Comparison of ENCODE assay signal across 20 cellular contexts in the genomic region with DNA sequence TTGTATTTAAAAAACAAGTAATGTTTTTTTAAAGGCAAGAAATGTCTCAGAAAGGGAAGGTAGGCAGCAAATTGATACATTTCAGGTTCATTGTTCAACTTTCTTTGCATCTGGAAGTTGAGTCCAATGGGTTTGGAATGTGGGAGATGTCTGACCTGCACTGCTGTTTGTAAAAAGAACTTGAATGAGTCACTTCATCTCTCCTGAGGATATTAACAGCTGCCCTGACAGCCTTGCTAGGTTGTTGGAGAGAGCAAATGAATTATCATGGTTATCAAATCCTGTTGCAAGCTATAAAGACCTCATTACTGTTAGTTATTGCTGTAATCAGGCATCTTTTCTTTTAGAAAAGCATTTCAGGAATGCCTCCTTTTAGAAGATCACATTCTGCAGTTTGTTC. TPM values are rescaled to one million over a fixed set of nuclear protein-coding genes. Genes with fewer than 3 reads are reported as not detected.
DNase-seq lines count a peak whose midpoint lies in the region; ATAC-seq and TF ChIP-seq lines count a peak whose summit lies in the region.
"Had no signal": no experiment of that assay in that cellular context is flagged by ENCODE, and none has a peak within 500 bp of the region (broad histone marks: within the 10 kb centered on the region; RNA-seq: fewer than 3 reads in every experiment).

No MANE protein-coding gene starts in this region.

- TF ChIP-seq CTCF in IMR-90 (conservative IDR thresholded peaks at IDR 0.05; ENCODE audit: low read depth, low read length) (no peak), RWPE2 (IDR thresholded peaks at IDR 0.05; ENCODE audit: poor library complexity, severe bottlenecking) (no peak)

- H3K9ac ChIP-seq in IMR-90 (ENCODE audit: low read depth, low read length) = no peak overlapping the region
- H3K9ac ChIP-seq: BLaER1 treated with 17β-estradiol and CSF1 and Interleukin-3, amounts not matched to agents 10 nM and 100 nM had no signal

- no peak overlapping the region for H3K4me2 ChIP-seq in IMR-90 (ENCODE audit: low read depth, low read length)
- H3K4me2 ChIP-seq: BLaER1 treated with 17β-estradiol and CSF1 and Interleukin-3, amounts not matched to agents 10 nM and 100 nM had no signal

- H3K4me1 ChIP-seq in IMR-90 (ENCODE audit: control insufficient read depth, insufficient read depth, low read length) (no peaks in the 10 kb centered on the region), RWPE2 (ENCODE audit: insufficient read depth, poor library complexity, severe bottlenecking) (no peaks in the 10 kb centered on the region)
- H3K4me1 ChIP-seq: BLaER1 treated with 17β-estradiol and CSF1 and Interleukin-3, amounts not matched to agents 10 nM and 100 nM had no signal

- no peak overlapping the region for H2BK120ac ChIP-seq in IMR-90 (ENCODE audit: low read depth, low read length)

- POLR2A ChIA-PET in IMR-90 (lab: Charles Lee; ENCODE audit: unreplicated experiment) = no interaction called here

- CTCF ChIA-PET in IMR-90 (lab: Yijun Ruan, JAX) = no interaction called here

- H2BK20ac ChIP-seq in IMR-90 (ENCODE audit: low read depth, low read length) = no peak overlapping the region

- H2BK15ac ChIP-seq in IMR-90 (ENCODE audit: low read depth, low read length) = no peak overlapping the region

- H3K56ac ChIP-seq in IMR-90 (ENCODE audit: extremely low read depth, insufficient read depth, low read length) = no peak overlapping the region

- intact Hi-C loops in IMR-90 (cut with micrococcal nuclease) = no loop called here

- no TSS peak for BruUV-seq in IMR-90 (replicated peaks; lab: Mats Ljungman, UMichigan)

- no peak overlapping the region for H2AK9ac ChIP-seq in IMR-90 (replicated peaks; ENCODE audit: low read depth, low read length, poor library complexity)

- no peaks in the 10 kb centered on the region for H3K9me1 ChIP-seq in IMR-90 (ENCODE audit: insufficient read depth, low read length)

- H3K27me3 ChIP-seq in IMR-90 (ENCODE audit: control insufficient read depth, insufficient read depth, low read length) (no peaks in the 10 kb centered on the region), RWPE2 (ENCODE audit: insufficient read depth, poor library complexity, severe bottlenecking) (no peaks in the 10 kb centered on the region)
- H3K27me3 ChIP-seq: BLaER1 treated with 17β-estradiol and CSF1 and Interleukin-3, amounts not matched to agents 10 nM and 100 nM; MG63 had no signal

- no peak overlapping the region for H3K14ac ChIP-seq in IMR-90 (replicated peaks; ENCODE audit: low read depth, low read length)

- H3K79me1 ChIP-seq in IMR-90 (ENCODE audit: low read depth in 1 of 2, low read length in 2 of 2) = no peaks in the 10 kb centered on the region

- H3K4ac ChIP-seq in IMR-90 (ENCODE audit: low read depth, low read length) = no peak overlapping the region

- no peak overlapping the region for H3K27ac ChIP-seq in IMR-90 (ENCODE audit: insufficient read depth, low read length)
- no peak overlapping the region for H3K27ac ChIP-seq in RWPE2 (ENCODE audit: poor library complexity, severe bottlenecking)
- H3K27ac ChIP-seq: BLaER1 treated with 17β-estradiol and CSF1 and Interleukin-3, amounts not matched to agents 10 nM and 100 nM; HL-60 had no signal

- no peak overlapping the region for H4K91ac ChIP-seq in IMR-90 (ENCODE audit: insufficient read depth, low read depth, low read length)

- in situ Hi-C loops in IMR-90 (cut with MboI; ENCODE audit: low sequenced_read_pairs) = no loop called here

- no peak overlapping the region for H3K18ac ChIP-seq in IMR-90 (ENCODE audit: low read depth, low read length)

- dilution Hi-C loops in IMR-90 (cut with HindIII; ENCODE audit: low sequenced_read_pairs, unreplicated experiment) = no loop called here

- no peak overlapping the region for H2BK5ac ChIP-seq in IMR-90 (ENCODE audit: low read depth, low read length, poor library complexity, severe bottlenecking)

- TF ChIP-seq POLR2A in IMR-90 (IDR thresholded peaks at IDR 0.05; ENCODE audit: low read depth, low read length) = no peak

- no peak overlapping the region for H2AK5ac ChIP-seq in IMR-90 (ENCODE audit: low read depth, low read length)

- no peak for TF ChIP-seq RAD21 in IMR-90 (IDR thresholded peaks at IDR 0.05; ENCODE audit: low read length)

- H4K20me1 ChIP-seq in IMR-90 (ENCODE audit: insufficient read depth, low read length) = no peaks in the 10 kb centered on the region
- H4K20me1 ChIP-seq: BLaER1 treated with 17β-estradiol and CSF1 and Interleukin-3, amounts not matched to agents 10 nM and 100 nM had no signal

- no peaks in the 10 kb centered on the region for H3K9me3 ChIP-seq in IMR-90 (ENCODE audit: control insufficient read depth, insufficient read depth, low read length)
- H3K9me3 ChIP-seq in RWPE2 (ENCODE audit: severe bottlenecking) = no peaks in the 10 kb centered on the region
- H3K9me3 ChIP-seq: BLaER1 treated with 17β-estradiol and CSF1 and Interleukin-3, amounts not matched to agents 10 nM and 100 nM; MG63 had no signal

- H4K5ac ChIP-seq in IMR-90 (ENCODE audit: low read depth, low read length) = no peak overlapping the region

- no peak overlapping the region for H3K4me3 ChIP-seq in IMR-90 (ENCODE audit: insufficient read depth, low read depth, low read length)
- no peak overlapping the region for H3K4me3 ChIP-seq in RWPE2 (ENCODE audit: severe bottlenecking)
- no peak overlapping the region for H3K4me3 ChIP-seq in skeletal muscle cell (ENCODE audit: low read depth, low read length)
- H3K4me3 ChIP-seq: BLaER1 treated with 17β-estradiol and CSF1 and Interleukin-3, amounts not matched to agents 10 nM and 100 nM; MG63 had no signal

- ATAC-seq in IMR-90 (ENCODE audit: low read depth) (peak; percentile 51), RWPE2 (ENCODE audit: low read depth) (peak; percentile 72; the same call in 2 of the 3 replicates), GM21367 (IDR thresholded peaks at IDR 0.05; ENCODE audit: unreplicated experiment) (no peak), HG02884 (IDR thresholded peaks at IDR 0.05; ENCODE audit: unreplicated experiment) (no peak)
- ATAC-seq: Panc1 had no signal

- no peaks in the 10 kb centered on the region for H3K36me3 ChIP-seq in IMR-90 (ENCODE audit: control insufficient read depth, insufficient read depth, low read length)
- H3K36me3 ChIP-seq in RWPE2 (ENCODE audit: low read depth) = no peaks in the 10 kb centered on the region
- H3K36me3 ChIP-seq: BLaER1 treated with 17β-estradiol and CSF1 and Interleukin-3, amounts not matched to agents 10 nM and 100 nM; MG63 had no signal

- no peak overlapping the region for H4K8ac ChIP-seq in IMR-90 (ENCODE audit: low read depth in 2 of 2, low read length in 2 of 2)

- DNase-seq in IMR-90 (peak; percentile 20), RWPE2 (ENCODE audit: low spot score) (no peak), fibroblast of peridontal ligament (ENCODE audit: extremely low read depth) (peak; percentile 12), skeletal muscle cell (ENCODE audit: low read depth) (peak; percentile 60), COR-L47 (lab: John Stamatoyannopoulos, UW) (no peak), hepatic stellate cell (ENCODE audit: low spot score) (no peak)
- DNase-seq: DMS53, GOT3, KG1, MG63, NCI-H1092 treated with DMSO at 0.1 percent for 48 hours, NCI-H1694, NCI-H446 treated with DMSO at 0.1 percent for 48 hours, NCI-H774, SIG-M5 had no signal

- no peak overlapping the region for H3K23ac ChIP-seq in IMR-90 (ENCODE audit: low read depth, low read length)

- H2AFZ ChIP-seq in IMR-90 (replicated peaks; ENCODE audit: low read length, poor library complexity) = no peak overlapping the region

TF ChIP-seq in IMR-90, 13 proteins besides CTCF, POLR2A, EP300 and RAD21:
- TF ChIP-seq MXI1 (IDR thresholded peaks at IDR 0.05; ENCODE audit: borderline replicate concordance, low read depth, low read length) (no peak), RFX5 (IDR thresholded peaks at IDR 0.05; ENCODE audit: low read depth, low read length) (no peak), NFE2L2 (IDR thresholded peaks at IDR 0.05; ENCODE audit: low read depth, low read length) (no peak), BHLHE40 (IDR thresholded peaks at IDR 0.05; ENCODE audit: low read depth, low read length) (no peak), ELK1 (IDR thresholded peaks at IDR 0.05; ENCODE audit: borderline replicate concordance, low read depth, low read length) (no peak), RCOR1 (IDR thresholded peaks at IDR 0.05; ENCODE audit: insufficient replicate concordance, low read length) (no peak), FOS (IDR thresholded peaks at IDR 0.05; ENCODE audit: low read depth, low read length) (no peak), SMC3 (IDR thresholded peaks at IDR 0.05; ENCODE audit: low read depth, low read length) (no peak), CEBPB (IDR thresholded peaks at IDR 0.05; ENCODE audit: low read depth, low read length) (no peak), MAZ (IDR thresholded peaks at IDR 0.05; ENCODE audit: borderline replicate concordance, low read depth, low read length) (no peak), CHD1 (IDR thresholded peaks at IDR 0.05; ENCODE audit: low read depth, low read length) (no peak), MAFK (IDR thresholded peaks at IDR 0.05; ENCODE audit: low read depth, low read length) (no peak)
- TF ChIP-seq, protein P1, sequence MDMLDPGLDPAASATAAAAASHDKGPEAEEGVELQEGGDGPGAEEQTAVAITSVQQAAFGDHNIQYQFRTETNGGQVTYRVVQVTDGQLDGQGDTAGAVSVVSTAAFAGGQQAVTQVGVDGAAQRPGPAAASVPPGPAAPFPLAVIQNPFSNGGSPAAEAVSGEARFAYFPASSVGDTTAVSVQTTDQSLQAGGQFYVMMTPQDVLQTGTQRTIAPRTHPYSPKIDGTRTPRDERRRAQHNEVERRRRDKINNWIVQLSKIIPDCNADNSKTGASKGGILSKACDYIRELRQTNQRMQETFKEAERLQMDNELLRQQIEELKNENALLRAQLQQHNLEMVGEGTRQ (IDR thresholded peaks at IDR 0.05; ENCODE audit: low read depth, low read length) = no peak

RNA-seq across cellular contexts. Expression of gene FLRT3, which starts 23.0 kb away (rescaled TPM):
- total RNA-seq in IMR-90 (2012; rRNA removed) = 5.8 and 6.6 TPM in 2 replicates
- 1.8 and 2.1 TPM in 2 replicates for polyA plus RNA-seq in IMR-90 (2012; rRNA removed)
- polyA plus RNA-seq in IMR-90 (2012; cell fraction: cytosol; rRNA removed) = 0.38 and 0.79 TPM in 2 replicates
- polyA plus RNA-seq in IMR-90 (2012; cell fraction: nucleus; rRNA removed; ENCODE audit: low replicate concordance) = 0.38 and 3.8 TPM in 2 replicates

Comparison
In these comparisons a context has a peak if more than half of its experiments do, and no peak if none do; other contexts are left out.
1. ATAC-seq: peak in IMR-90 (single experiment) and RWPE2 (single experiment); none in GM21367 (single experiment) and HG02884 (single experiment).
2. DNase-seq: peak in IMR-90 (single experiment), fibroblast of peridontal ligament (single experiment) and skeletal muscle cell (single experiment); none in RWPE2 (single experiment), COR-L47 (single experiment) and hepatic stellate cell (single experiment).